Comparison of ENCODE assay signal across 18 cellular contexts in the genomic region with DNA sequence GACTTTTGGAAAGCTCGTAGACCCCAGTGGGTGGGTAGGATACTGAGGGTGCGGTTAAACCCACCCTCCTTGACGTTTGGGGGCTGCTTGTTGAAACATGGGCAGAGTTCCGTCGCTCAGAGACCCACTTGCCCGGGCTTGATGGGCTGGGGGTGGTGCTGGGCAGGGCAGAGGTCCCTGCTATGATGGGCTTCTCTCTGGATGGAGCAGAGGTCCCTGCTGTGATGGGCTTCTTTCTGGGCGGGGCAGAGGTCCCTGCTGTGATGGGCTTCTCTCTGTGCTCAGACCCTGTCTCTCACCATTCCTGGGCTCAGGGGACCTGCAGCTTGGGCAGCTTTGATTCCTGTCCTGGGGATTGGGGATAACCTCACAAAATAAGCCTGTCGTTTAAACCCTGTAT.
"Had no signal": no experiment of that assay in that cellular context is flagged by ENCODE, and none has a peak within 500 bp of the region (broad histone marks: within the 10 kb centered on the region; RNA-seq: fewer than 3 reads in every experiment).

No MANE protein-coding gene starts in this region.

- DNase-seq: colonic mucosa; dermis blood vessel endothelial cell; effector CD4-positive, alpha-beta T cell; foreskin melanocyte; head of caudate nucleus; hippocampal formation; kidney glomerular epithelial cell; mammary epithelial cell; psoas muscle; retina; right lobe of liver; stimulated activated CD4-positive, alpha-beta T cell treated with anti-CD3 and anti-CD28 coated beads, Interleukin-2, amount 100 ng/mL, for 24 hours; stimulated activated naive CD4-positive, alpha-beta T cell; stomach; trophoblast cell had no signal

- H3K27ac ChIP-seq: colonic mucosa, neutrophil, psoas muscle, right lobe of liver, stomach had no signal

- H3K27ac Mint-ChIP-seq: mesothelial cell of epicardium, nephron had no signal

- H3K27me3 ChIP-seq: colonic mucosa, neutrophil, right lobe of liver had no signal

- H3K36me3 ChIP-seq: colonic mucosa, neutrophil, right lobe of liver, stomach had no signal

- H3K9me3 Mint-ChIP-seq: mesothelial cell of epicardium, nephron had no signal

- H3K4me3 ChIP-seq: colonic mucosa, psoas muscle, right lobe of liver, stomach had no signal

- H3K9me3 ChIP-seq: colonic mucosa, neutrophil, psoas muscle, right lobe of liver, stomach had no signal

- ATAC-seq: psoas muscle had no signal

- H3K4me1 ChIP-seq: colonic mucosa, psoas muscle, right lobe of liver, stomach had no signal

- H3K36me3 Mint-ChIP-seq: mesothelial cell of epicardium had no signal

- H3K4me3 Mint-ChIP-seq: mesothelial cell of epicardium, nephron had no signal
